Comparison of ENCODE assay signal across 9 cellular contexts in the genomic region with DNA sequence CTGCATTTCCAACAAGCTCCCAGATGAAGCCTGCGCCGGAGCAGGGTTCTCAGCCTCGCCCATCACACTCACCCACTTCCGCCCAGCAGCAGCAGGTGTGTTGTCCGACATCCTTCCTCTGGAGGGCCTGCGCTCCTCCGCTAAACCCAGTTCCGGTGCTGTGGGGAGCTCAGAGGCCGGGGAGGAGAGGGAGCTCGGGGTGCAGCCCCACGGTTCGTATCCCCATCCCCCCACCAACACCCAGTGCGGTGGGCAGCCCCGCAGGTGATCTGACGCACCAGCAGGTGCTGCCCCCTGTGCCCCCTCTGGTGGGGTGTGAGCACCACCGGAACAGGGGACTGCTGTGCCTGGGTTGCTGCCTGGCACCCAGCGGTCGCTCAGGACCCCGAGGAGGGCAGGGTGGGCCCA. TPM values are rescaled to one million over a fixed set of nuclear protein-coding genes. Genes with fewer than 3 reads are reported as not detected.
DNase-seq lines count a peak whose midpoint lies in the region; ATAC-seq, FAIRE-seq and TF ChIP-seq lines count a peak whose summit lies in the region.
"Had no signal": no experiment of that assay in that cellular context is flagged by ENCODE, and none has a peak within 500 bp of the region (broad histone marks: within the 10 kb centered on the region; RNA-seq: fewer than 3 reads in every experiment).

No MANE protein-coding gene starts in this region.

- DNase-seq in GM12891 (ENCODE audit: insufficient read length, low spot score) (peak; percentile 60), SHP77 treated with DMSO at 0.1 percent for 48 hours (lab: John Stamatoyannopoulos, UW) (peak; percentile 16), GM12878 (ENCODE audit: low read depth, low spot score) (no peak), RKO (ENCODE audit: low spot score) (no peak), NOMO-1 treated with dmso at 0.1 percent for 144 hours (lab: John Stamatoyannopoulos, UW; ENCODE audit: unreplicated experiment) (no peak)
- no peak for DNase-seq in stimulated activated naive B cell treated with anti-CD40 and anti-IgM and Interleukin-4, amounts not matched to agents 10 μg/mL and 1 μg/mL and 100 μg/mL, for 72 hours
- DNase-seq: OCI-M1 had no signal

- RAD21 ChIA-PET in GM12878 (lab: Charles Lee; ENCODE audit: unreplicated experiment): interaction anchor here (0.7 to 3.2 kb wide), 9 partner anchors 64 to 221 kb away, joined by 3 to 46 read pairs (median 4); a partner anchor contains a TSS

- no peaks in the 10 kb centered on the region for H4K20me1 ChIP-seq in GM12878 (ENCODE audit: control insufficient read depth, insufficient read depth)

- H3K4me1 ChIP-seq in GM12878 (ENCODE audit: control insufficient read depth, insufficient read depth, low read length): peaks cover 27% of the 10 kb centered on the region

- no peak for TF ChIP-seq EP300 in GM12878 (IDR thresholded peaks at IDR 0.05; ENCODE audit: borderline replicate concordance in 1 of 2, control insufficient read depth in 1 of 2, low read depth in 2 of 2, low read length in 2 of 2)

- peaks cover 25 to 48% of the 10 kb centered on the region in 2 donors for H3K4me1 Mint-ChIP-seq in stimulated activated naive B cell treated with anti-CD40 and anti-IgM and Interleukin-4, amounts not matched to agents 10 μg/mL and 1 μg/mL and 100 μg/mL, for 72 hours

- intact Hi-C loops in GM12878 (cut with micrococcal nuclease; ENCODE audit: unreplicated experiment): loop anchor here (2.0 kb wide), 1 partner anchor 109 kb away; no protein-coding TSS in a partner anchor

- peaks cover 11 to 14% of the 10 kb centered on the region in 2 donors for H3K27me3 Mint-ChIP-seq in stimulated activated naive B cell treated with anti-CD40 and anti-IgM and Interleukin-4, amounts not matched to agents 10 μg/mL and 1 μg/mL and 100 μg/mL, for 72 hours

- WGBS in GM12878 (ENCODE audit: insufficient coverage, insufficient replicate concordance, low lambda C conversion rate, missing lambda C conversion rate): 2% methylated on average over 19 of the region's 19 CpGs

- peak overlapping the region; percentile 48; the same call in 1 of the 2 replicates for H3K9ac ChIP-seq in GM12878 (ENCODE audit: control insufficient read depth, insufficient read depth, low read length)

- POLR2A ChIA-PET in GM12878 (lab: Charles Lee): interaction anchor here (0.5 to 2.7 kb wide), 3 partner anchors 9 to 221 kb away, joined by 3 to 18 read pairs (median 5); a partner anchor contains a TSS

- H3K27ac ChIP-seq in GM12878 (ENCODE audit: control insufficient read depth, insufficient read depth): peak overlapping the region; percentile 34; the same call in 1 of the 2 replicates

- peak overlapping the region; percentile 64; the same call in 1 of the 2 replicates for H3K4me3 ChIP-seq in GM12878

- no peaks in the 10 kb centered on the region for H3K36me3 ChIP-seq in GM12878 (ENCODE audit: control insufficient read depth in 2 of 2, insufficient read depth in 2 of 2, low read length in 1 of 2)

- FAIRE-seq in GM12891 (lab: Jason Lieb, UNC): peak; percentile 99
- FAIRE-seq in GM12878 (lab: Jason Lieb, UNC): no peak

- peaks cover 0 to 4% of the 10 kb centered on the region in 2 donors for H3K36me3 Mint-ChIP-seq in stimulated activated naive B cell treated with anti-CD40 and anti-IgM and Interleukin-4, amounts not matched to agents 10 μg/mL and 1 μg/mL and 100 μg/mL, for 72 hours

- peak overlapping the region; percentile 62 for H3K27ac Mint-ChIP-seq in stimulated activated naive B cell treated with anti-CD40 and anti-IgM and Interleukin-4, amounts not matched to agents 10 μg/mL and 1 μg/mL and 100 μg/mL, for 72 hours

- peak overlapping the region; percentile 87 for H3K4me2 ChIP-seq in GM12878 (ENCODE audit: control insufficient read depth, insufficient read depth)

- H2AFZ ChIP-seq in GM12878 (ENCODE audit: control insufficient read depth, low read depth, low read length): peak overlapping the region; percentile 40

- H3K79me2 ChIP-seq in GM12878 (ENCODE audit: control insufficient read depth, insufficient read depth, low read length): peaks cover 20% of the 10 kb centered on the region

- TSS peak; percentile 57 for BruUV-seq in GM12878 (replicated peaks; lab: Mats Ljungman, UMichigan)

- peak; percentile 5 to 18 (median 7); a peak in 2 of 6 replicates for TF ChIP-seq CTCF in GM12878 (IDR thresholded peaks at IDR 0.05 in 2 of 3, conservative IDR thresholded peaks at IDR 0.05 in 1 of 3; ENCODE audit: control insufficient read depth in 2 of 3, extremely low read depth in 1 of 3, insufficient read depth in 1 of 3, low read depth in 3 of 3, low read length in 3 of 3)

- TF ChIP-seq RAD21 in GM12878 (IDR thresholded peaks at IDR 0.05; ENCODE audit: insufficient read depth, low read depth, low read length): no peak

- no peaks in the 10 kb centered on the region for H3K27me3 ChIP-seq in GM12878 (replicated peaks in 1 of 2; ENCODE audit: control insufficient read depth in 2 of 2, insufficient read depth in 2 of 2, low read length in 1 of 2)

- no peak for TF ChIP-seq POLR2A in GM12891 (IDR thresholded peaks at IDR 0.05; ENCODE audit: low read depth, low read length)
- peak; percentile 73; the same call in 1 of the 2 replicates for TF ChIP-seq POLR2A in GM12878 (IDR thresholded peaks at IDR 0.05; ENCODE audit: low read depth, low read length)

- CTCF ChIA-PET in GM12878 (lab: Yijun Ruan, JAX): interaction anchor here (0.8 to 3.4 kb wide), 13 partner anchors 14 to 377 kb away, joined by 3 to 37 read pairs (median 5); a partner anchor contains a TSS

- H3K9me3 ChIP-seq in GM12878 (replicated peaks; ENCODE audit: control insufficient read depth, insufficient read depth, low read length): no peaks in the 10 kb centered on the region

- SMC1A ChIA-PET in GM12878 (lab: Charles Lee; ENCODE audit: uncharacterized antibody, unreplicated experiment): interaction anchor here (0.6 to 2.6 kb wide), 8 partner anchors 8 to 373 kb away, joined by 3 to 21 read pairs (median 4); a partner anchor contains a TSS

- ATAC-seq in GM12878: peak; percentile 9; the same call in 2 of the 3 replicates
- no peak for ATAC-seq in stimulated activated naive B cell treated with anti-CD40 and anti-IgM and Interleukin-4, amounts not matched to agents 10 μg/mL and 1 μg/mL and 100 μg/mL, for 72 hours (replicated peaks)
- no peak for ATAC-seq in GM21825 (IDR thresholded peaks at IDR 0.05; ENCODE audit: unreplicated experiment)
- no peak for ATAC-seq in HG03108 (IDR thresholded peaks at IDR 0.05; ENCODE audit: unreplicated experiment)

- H3K4me3 Mint-ChIP-seq in stimulated activated naive B cell treated with anti-CD40 and anti-IgM and Interleukin-4, amounts not matched to agents 10 μg/mL and 1 μg/mL and 100 μg/mL, for 72 hours: peak overlapping the region; percentile 69 to 73

- no peaks in the 10 kb centered on the region for H3K9me3 Mint-ChIP-seq in stimulated activated naive B cell treated with anti-CD40 and anti-IgM and Interleukin-4, amounts not matched to agents 10 μg/mL and 1 μg/mL and 100 μg/mL, for 72 hours

- in situ Hi-C loops in GM12878 (cut with MboI): loop anchor here (10.0 kb wide), 1 partner anchor 379 kb away; no protein-coding TSS in a partner anchor

RNA-seq across cellular contexts. Expression of a gene that starts 3.4 kb away (rescaled TPM):
- 11.2 TPM for polyA plus RNA-seq in GM12891 (2012; ENCODE audit: low read depth, missing spikeins)
- 11.8 and 15.1 TPM in 2 replicates for total RNA-seq in GM12878 (2013; cell fraction: nucleolus; rRNA removed)
- total RNA-seq in GM12878 (2014; rRNA removed): 23.7 and 24.9 TPM in 2 replicates
- 7.4 TPM in 2 replicates for total RNA-seq in GM12878 (2014; rRNA removed; fragmentation: Illumina TruSeq; extraction: Trizol)
- 16.4 and 16.8 TPM in 2 replicates for total RNA-seq in GM12878 (2021)
- 4.1 TPM for polyA plus RNA-seq in GM12878 (2011; ENCODE audit: low read depth)
- 4.3 and 6.1 TPM in 2 replicates for polyA plus RNA-seq in GM12878 (2011; rRNA removed)
- polyA plus RNA-seq in GM12878 (2011; cell fraction: cytosol; rRNA removed): 8.3 and 11.2 TPM in 2 replicates
- polyA plus RNA-seq in GM12878 (2011; cell fraction: nucleus; rRNA removed): 21.3 and 22.1 TPM in 2 replicates
- polyA plus RNA-seq in GM12878 (2012): 10.0 and 13.2 TPM in 2 replicates
- polyA plus RNA-seq in GM12878 (2014; fragmentation: Illumina TruSeq; extraction: Trizol): 3.8 and 5.6 TPM in 2 replicates
- polyA plus RNA-seq in GM12878 (2014; fragmentation: Nextera tagmentation; extraction: Ambion mirVana): under 1 TPM in 1 of 2 experiments, not detected in 1; 0.24 TPM
- 19.4 and 20.8 TPM in 2 replicates for polyA plus RNA-seq in GM12878 (2014; rRNA removed)
- polyA plus RNA-seq in GM12878 (2016; fragmentation: Nextera tagmentation; extraction: Ambion mirVana): 10 to 100 TPM; 18.9 to 19.7 TPM
- 3.0 and 5.2 TPM in 2 replicates for polyA minus RNA-seq in GM12878 (2011; rRNA and poly(A)+ RNA removed)
- 2.9 and 3.4 TPM in 2 replicates for polyA minus RNA-seq in GM12878 (2011; cell fraction: cytosol; rRNA and poly(A)+ RNA removed)
- 3.9 and 5.9 TPM in 2 replicates for polyA minus RNA-seq in GM12878 (2011; cell fraction: nucleus; rRNA and poly(A)+ RNA removed)

RNA-seq across cellular contexts. Expression of a gene that starts 24.2 kb away (rescaled TPM):
- polyA plus RNA-seq in GM12891 (2012; ENCODE audit: low read depth, missing spikeins): 68.7 TPM
- total RNA-seq in GM12878 (2013; cell fraction: nucleolus; rRNA removed): 63.7 and 66.3 TPM in 2 replicates
- total RNA-seq in GM12878 (2014; rRNA removed) (82.1 and 105 TPM in 2 replicates), GM12878 (2014; rRNA removed; fragmentation: Illumina TruSeq; extraction: Trizol) (80.8 and 84.8 TPM in 2 replicates), GM12878 (2021) (145 and 149 TPM in 2 replicates)
- polyA plus RNA-seq in GM12878 (2011; ENCODE audit: low read depth): 26.0 TPM
- polyA plus RNA-seq in GM12878 (2011; rRNA removed) (194 and 216 TPM in 2 replicates), GM12878 (2014; fragmentation: Illumina TruSeq; extraction: Trizol) (172 and 189 TPM in 2 replicates), GM12878 (2014; fragmentation: Nextera tagmentation; extraction: Ambion mirVana) (10 to 100 TPM; 29.2 to 48.5 TPM), GM12878 (2014; rRNA removed) (105 and 124 TPM in 2 replicates), GM12878 (2016; fragmentation: Nextera tagmentation; extraction: Ambion mirVana) (100 to 1,000 TPM; 268 to 274 TPM)
- 152 and 242 TPM in 2 replicates for polyA plus RNA-seq in GM12878 (2011; cell fraction: cytosol; rRNA removed)
- polyA plus RNA-seq in GM12878 (2011; cell fraction: nucleus; rRNA removed): 185 and 207 TPM in 2 replicates
- 81.4 and 94.1 TPM in 2 replicates for polyA plus RNA-seq in GM12878 (2012)
- polyA minus RNA-seq in GM12878 (2011; rRNA and poly(A)+ RNA removed): 151 and 226 TPM in 2 replicates
- polyA minus RNA-seq in GM12878 (2011; cell fraction: cytosol; rRNA and poly(A)+ RNA removed): 29.3 and 33.4 TPM in 2 replicates
- polyA minus RNA-seq in GM12878 (2011; cell fraction: nucleus; rRNA and poly(A)+ RNA removed): 18.0 and 21.5 TPM in 2 replicates

RNA-seq across cellular contexts. Expression of a gene that starts 24.5 kb away (rescaled TPM):
- polyA plus RNA-seq in GM12891 (2012; ENCODE audit: low read depth, missing spikeins): 2.5 TPM
- 60.7 and 66.2 TPM in 2 replicates for total RNA-seq in GM12878 (2013; cell fraction: nucleolus; rRNA removed)
- total RNA-seq in GM12878 (2014; rRNA removed) (7.9 and 8.7 TPM in 2 replicates), GM12878 (2014; rRNA removed; fragmentation: Illumina TruSeq; extraction: Trizol) (4.4 and 5.2 TPM in 2 replicates), GM12878 (2021) (5.8 and 7.4 TPM in 2 replicates)
- 2.5 TPM for polyA plus RNA-seq in GM12878 (2011; ENCODE audit: low read depth)
- polyA plus RNA-seq in GM12878 (2011; rRNA removed) (2.3 and 3.5 TPM in 2 replicates), GM12878 (2014; fragmentation: Illumina TruSeq; extraction: Trizol) (1.7 and 2.0 TPM in 2 replicates), GM12878 (2014; fragmentation: Nextera tagmentation; extraction: Ambion mirVana) (1 to 10 TPM in 1 of 2 experiments, under 1 TPM in 1; 0.76 to 1.8 TPM), GM12878 (2014; rRNA removed) (6.8 and 7.7 TPM in 2 replicates), GM12878 (2016; fragmentation: Nextera tagmentation; extraction: Ambion mirVana) (1 to 10 TPM; 5.7 to 7.3 TPM)
- 3.2 and 3.6 TPM in 2 replicates for polyA plus RNA-seq in GM12878 (2011; cell fraction: cytosol; rRNA removed)
- polyA plus RNA-seq in GM12878 (2011; cell fraction: nucleus; rRNA removed): 8.8 and 10.2 TPM in 2 replicates
- polyA plus RNA-seq in GM12878 (2012): 4.5 and 5.2 TPM in 2 replicates
- polyA minus RNA-seq in GM12878 (2011; rRNA and poly(A)+ RNA removed): 5.5 and 7.8 TPM in 2 replicates
- polyA minus RNA-seq in GM12878 (2011; cell fraction: cytosol; rRNA and poly(A)+ RNA removed): 1.9 and 2.1 TPM in 2 replicates
- 6.2 and 9.4 TPM in 2 replicates for polyA minus RNA-seq in GM12878 (2011; cell fraction: nucleus; rRNA and poly(A)+ RNA removed)

Comparison
In these comparisons a context has a peak if more than half of its experiments do, and no peak if none do; other contexts are left out.
1. DNase-seq: peak in GM12891 (single experiment) and SHP77 treated with DMSO at 0.1 percent for 48 hours (single experiment); none in GM12878 (single experiment), stimulated activated naive B cell treated with anti-CD40 and anti-IgM and Interleukin-4, amounts not matched to agents 10 μg/mL and 1 μg/mL and 100 μg/mL, for 72 hours (single experiment), RKO (single experiment) and NOMO-1 treated with dmso at 0.1 percent for 144 hours (single experiment).